ENCODE assay signal across 1 cellular context in the genomic region with DNA sequence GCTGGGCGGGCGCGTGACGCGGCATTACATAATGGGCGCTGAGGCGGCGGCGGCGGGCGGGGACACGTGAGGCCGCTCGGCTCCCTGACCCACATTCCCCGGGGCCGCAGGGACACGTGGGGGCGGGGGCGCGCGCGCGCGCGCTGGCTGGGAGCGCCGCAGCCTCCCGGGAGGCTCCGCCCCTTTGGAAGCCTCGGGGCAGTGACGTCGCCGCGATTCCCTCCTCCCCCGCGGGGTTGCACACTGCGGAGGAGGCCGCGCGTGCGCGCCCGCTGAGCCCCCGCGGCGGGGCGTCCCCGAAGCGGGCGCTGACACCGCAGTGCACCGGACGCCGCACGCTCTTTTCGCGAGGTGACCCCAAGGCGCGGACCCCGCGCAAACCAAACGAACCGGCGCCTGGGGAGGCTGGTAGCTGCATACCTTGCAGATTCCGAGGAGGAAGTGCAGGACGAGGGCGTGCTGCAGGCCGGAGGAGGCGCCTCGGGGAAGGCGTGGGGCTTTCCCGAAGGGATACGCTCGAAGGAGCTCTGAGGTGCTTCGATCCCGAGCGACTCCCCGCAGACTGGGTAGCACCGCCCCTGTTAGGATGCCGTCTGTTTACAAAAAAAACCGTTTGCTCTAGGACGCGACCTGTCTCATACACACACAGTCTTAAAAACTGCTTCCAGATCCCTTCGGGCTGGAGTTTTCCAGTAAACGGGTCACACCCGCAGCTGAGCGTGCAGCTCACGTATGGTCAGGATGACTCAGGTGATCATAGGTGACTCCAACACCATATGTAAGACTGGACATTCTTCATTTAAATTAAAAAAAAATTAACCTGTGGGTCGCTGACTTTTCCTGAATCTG.
TF ChIP-seq lines count a peak whose summit lies in the region.

No MANE protein-coding gene starts in this region.

TF ChIP-seq in GM23338, 12 proteins besides CTCF, POLR2A, EP300 and RAD21:
- TF ChIP-seq CREB1 (CRISPR knock-in tag; IDR thresholded peaks at IDR 0.05; ENCODE audit: low read depth) (peak; percentile 92), POLR2AphosphoS5 (IDR thresholded peaks at IDR 0.05; ENCODE audit: low read depth) (peak; percentile 62; the same call in 1 of the 2 replicates), ZNF114 (CRISPR knock-in tag; IDR thresholded peaks at IDR 0.05) (no peak)
- TF ChIP-seq, protein P1, sequence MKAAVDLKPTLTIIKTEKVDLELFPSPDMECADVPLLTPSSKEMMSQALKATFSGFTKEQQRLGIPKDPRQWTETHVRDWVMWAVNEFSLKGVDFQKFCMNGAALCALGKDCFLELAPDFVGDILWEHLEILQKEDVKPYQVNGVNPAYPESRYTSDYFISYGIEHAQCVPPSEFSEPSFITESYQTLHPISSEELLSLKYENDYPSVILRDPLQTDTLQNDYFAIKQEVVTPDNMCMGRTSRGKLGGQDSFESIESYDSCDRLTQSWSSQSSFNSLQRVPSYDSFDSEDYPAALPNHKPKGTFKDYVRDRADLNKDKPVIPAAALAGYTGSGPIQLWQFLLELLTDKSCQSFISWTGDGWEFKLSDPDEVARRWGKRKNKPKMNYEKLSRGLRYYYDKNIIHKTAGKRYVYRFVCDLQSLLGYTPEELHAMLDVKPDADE (IDR thresholded peaks at IDR 0.05) = 0 out of 2 replicates have a peak, but pooled peaks have one; percentile 12
